ENCODE assay signal across 17 cellular contexts in the genomic region with DNA sequence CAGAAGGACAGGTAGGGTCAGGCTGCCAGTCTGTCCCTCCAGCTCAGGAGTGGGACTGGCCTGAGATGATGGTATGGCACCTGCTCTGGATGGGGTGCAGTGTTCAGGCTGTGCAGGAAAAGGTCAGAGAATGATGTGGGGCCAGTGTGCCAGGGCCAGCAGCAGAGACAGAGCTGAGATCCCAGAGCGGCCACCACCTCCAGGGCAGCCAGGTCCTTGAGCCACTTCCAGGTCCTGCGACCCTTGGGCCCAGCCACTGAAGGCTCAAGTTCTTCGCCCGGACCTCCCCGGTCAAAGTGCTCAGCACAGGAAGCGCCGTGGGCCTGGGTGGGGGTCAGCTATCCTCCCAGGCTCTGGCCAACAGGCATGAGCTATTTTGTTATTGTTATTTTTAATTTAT. TPM values are rescaled to one million over a fixed set of nuclear protein-coding genes. Genes with fewer than 3 reads are reported as not detected.
DNase-seq lines count a peak whose midpoint lies in the region; ATAC-seq, FAIRE-seq and TF ChIP-seq lines count a peak whose summit lies in the region.
"Had no signal": no experiment of that assay in that cellular context is flagged by ENCODE, and none has a peak within 500 bp of the region (broad histone marks: within the 10 kb centered on the region; RNA-seq: fewer than 3 reads in every experiment).

No MANE protein-coding gene starts in this region.

- POLR2A ChIA-PET in endothelial cell of umbilical vein (lab: Charles Lee), result no interaction called here

- H3K9me3 ChIP-seq in right cardiac atrium (ENCODE audit: control insufficient read depth, low read length) (no peaks in the 10 kb centered on the region), endothelial cell of umbilical vein (replicated peaks; ENCODE audit: control insufficient read depth, insufficient read depth, low read length) (no peaks in the 10 kb centered on the region)

- no peaks in the 10 kb centered on the region for H3K9me1 ChIP-seq in endothelial cell of umbilical vein (replicated peaks; ENCODE audit: control insufficient read depth, extremely low read depth, insufficient read depth, low read length)

- H3K4me2 ChIP-seq in endothelial cell of umbilical vein (ENCODE audit: insufficient read depth, low read length), result no peak overlapping the region
- H3K4me2 ChIP-seq: PC-9 had no signal

- intact Hi-C loops in right cardiac atrium (cut with DNase I), result no loop called here
- intact Hi-C loops in Right ventricle myocardium inferior (cut with DNase I), result no loop called here
- intact Hi-C loops in endothelial cell of umbilical vein (cut with micrococcal nuclease), result no loop called here

- peaks cover 25% of the 10 kb centered on the region for H3K4me1 ChIP-seq in right cardiac atrium (ENCODE audit: control insufficient read depth, insufficient read depth, low read length)
- H3K4me1 ChIP-seq in endothelial cell of umbilical vein (ENCODE audit: control insufficient read depth, extremely low read depth, insufficient read depth, low read length), result peaks cover 50% of the 10 kb centered on the region

- H3K27ac ChIP-seq in right cardiac atrium (ENCODE audit: low read length) (peak overlapping the region; percentile 60), endothelial cell of umbilical vein (ENCODE audit: insufficient read depth, low read depth, low read length) (no peak overlapping the region)
- H3K27ac ChIP-seq: C4-2B, PC-9 had no signal

- no peak for FAIRE-seq in endothelial cell of umbilical vein (lab: Jason Lieb, UNC)

- H3K27me3 ChIP-seq in right cardiac atrium (ENCODE audit: control insufficient read depth, insufficient read depth) (no peaks in the 10 kb centered on the region), endothelial cell of umbilical vein (ENCODE audit: control insufficient read depth in 2 of 2, insufficient read depth in 2 of 2, low read length in 2 of 2) (no peaks in the 10 kb centered on the region)

- dilution Hi-C loops in endothelial cell of umbilical vein (cut with MboI; ENCODE audit: extremely low pct_ligation_motif_present, low sequenced_read_pairs), result no loop called here

- no peak for TF ChIP-seq POLR2A in endothelial cell of umbilical vein (IDR thresholded peaks at IDR 0.05; ENCODE audit: low read depth, low read length)

- BruUV-seq in endothelial cell of umbilical vein (replicated peaks; lab: Mats Ljungman, UMichigan), result no TSS peak

- H4K20me1 ChIP-seq in endothelial cell of umbilical vein (replicated peaks; ENCODE audit: control insufficient read depth, extremely low read depth, insufficient read depth, low read length), result no peaks in the 10 kb centered on the region

- TF ChIP-seq CTCF in endothelial cell of umbilical vein (IDR thresholded peaks at IDR 0.05; ENCODE audit: extremely low read depth in 1 of 2, insufficient read depth in 1 of 2, low read depth in 1 of 2, low read length in 2 of 2), result no peak

- CTCF ChIA-PET in endothelial cell of umbilical vein (lab: Charles Lee), result interaction anchor here (1.3 to 5.1 kb wide), 3 partner anchors 26 to 82 kb away, joined by 3 to 30 read pairs (median 3); no protein-coding TSS in a partner anchor

- H3K79me2 ChIP-seq in endothelial cell of umbilical vein (ENCODE audit: control insufficient read depth, insufficient read depth, low read length), result no peaks in the 10 kb centered on the region

- ATAC-seq in right cardiac atrium, result no peak
- ATAC-seq in Right ventricle myocardium inferior, result no peak
- ATAC-seq in GM21786 (IDR thresholded peaks at IDR 0.05; ENCODE audit: unreplicated experiment), result no peak
- ATAC-seq in HG03442 (IDR thresholded peaks at IDR 0.05; ENCODE audit: unreplicated experiment), result no peak

- WGBS in right cardiac atrium, result 88% methylated on average over 7 of the region's 7 CpGs

- no peak for DNase-seq in right cardiac atrium
- DNase-seq in Right ventricle myocardium inferior (ENCODE audit: missing footprints), result no peak
- no peak for DNase-seq in endothelial cell of umbilical vein (ENCODE audit: low read depth, low spot score)
- peak; percentile 5 for DNase-seq in stimulated activated CD8-positive, alpha-beta memory T cell treated with anti-CD3 and anti-CD28 coated beads, Interleukin-4, amount 100 ng/mL, for 48 hours
- DNase-seq in AG08395 (ENCODE audit: low spot score), result no peak
- DNase-seq: COR-L47, DMS153, EL, HFFc6, NCI-H1092, NCI-H2081 treated with DMSO at 0.1 percent for 48 hours, NCI-H510A treated with DMSO at 0.1 percent for 48 hours, NCI-H82, PC-9 had no signal

- H2AFZ ChIP-seq in endothelial cell of umbilical vein (ENCODE audit: low read depth, low read length), result peak overlapping the region; percentile 7
- H2AFZ ChIP-seq: PC-9 had no signal

- H3K36me3 ChIP-seq in endothelial cell of umbilical vein (ENCODE audit: control insufficient read depth in 2 of 2, extremely low read depth in 1 of 2, insufficient read depth in 2 of 2, low read length in 2 of 2), result no peaks in the 10 kb centered on the region

- H3K4me3 ChIP-seq in right cardiac atrium (ENCODE audit: low read length) (no peak overlapping the region), endothelial cell of umbilical vein (replicated peaks in 1 of 3; ENCODE audit: insufficient read depth in 1 of 3, low read depth in 1 of 3, low read length in 3 of 3) (no peak overlapping the region)
- H3K4me3 ChIP-seq: PC-9 had no signal

- no peak overlapping the region for H3K9ac ChIP-seq in endothelial cell of umbilical vein (replicated peaks; ENCODE audit: extremely low read depth, insufficient read depth, low read length)

TF ChIP-seq in endothelial cell of umbilical vein, 7 proteins besides CTCF, POLR2A, EP300 and RAD21:
- TF ChIP-seq JUN (IDR thresholded peaks at IDR 0.05; ENCODE audit: borderline replicate concordance, insufficient read depth, insufficient read length, low read depth), result no peak

RNA-seq across cellular contexts. Expression of gene ARMC9, which starts 12.1 kb away (rescaled TPM):
- total RNA-seq in right cardiac atrium (1 to 10 TPM; 3.5 to 6.8 (median 3.8) TPM), Right ventricle myocardium inferior (1.7 TPM), endothelial cell of umbilical vein (19.3 and 24.2 TPM in 2 replicates)
- polyA plus RNA-seq in right cardiac atrium (1.3 TPM), endothelial cell of umbilical vein (13.7 and 16.4 TPM in 2 replicates)
- 17.0 and 19.5 TPM in 2 replicates for polyA plus RNA-seq in endothelial cell of umbilical vein (2011; cell fraction: cytosol; rRNA removed)
- polyA plus RNA-seq in endothelial cell of umbilical vein (2011; cell fraction: nucleus; rRNA removed), result 24.7 and 27.7 TPM in 2 replicates
- 19.3 TPM in 2 replicates for polyA plus RNA-seq in endothelial cell of umbilical vein (2012)
- polyA minus RNA-seq in endothelial cell of umbilical vein, result 37.6 and 53.8 TPM in 2 replicates
- polyA minus RNA-seq in endothelial cell of umbilical vein (2011; cell fraction: cytosol; rRNA and poly(A)+ RNA removed), result 6.8 TPM
- polyA minus RNA-seq in endothelial cell of umbilical vein (2011; cell fraction: nucleus; rRNA and poly(A)+ RNA removed), result 33.1 and 44.2 TPM in 2 replicates
